In genomic region chr11:801097-801780, GRCh38 we compare ENCODE assay signal across 14 cellular contexts. TPM values are rescaled to one million over a fixed set of nuclear protein-coding genes. Genes with fewer than 3 reads are reported as not detected.
DNase-seq lines count a peak whose midpoint lies in the region; ATAC-seq, FAIRE-seq and TF ChIP-seq lines count a peak whose summit lies in the region.
"Had no signal": no experiment of that assay in that cellular context is flagged by ENCODE, and none has a peak within 500 bp of the region (broad histone marks: within the 10 kb centered on the region; RNA-seq: fewer than 3 reads in every experiment).

No MANE protein-coding gene starts in this region.

- DNase-seq in HepG2 (ENCODE audit: low spot score) = no peak
- DNase-seq in right lobe of liver = no peak
- DNase-seq in stimulated activated naive B cell treated with anti-CD40 and anti-IgM and Interleukin-4, amounts not matched to agents 10 μg/mL and 1 μg/mL and 100 μg/mL, for 72 hours = no peak
- DNase-seq: AML-193, Caco-2, DMS53, Karpas-422, MM.1S, NCI-H1105 treated with DMSO at 0.1 percent for 48 hours, NCI-H187, NCI-H446 treated with DMSO at 0.1 percent for 48 hours, NCI-H774 had no signal

- H4K20me1 ChIP-seq in HepG2 (ENCODE audit: insufficient read depth, low read length) = no peaks in the 10 kb centered on the region

- ATAC-seq in HepG2 (no peak), right lobe of liver (no peak), HG02884 (IDR thresholded peaks at IDR 0.05; ENCODE audit: unreplicated experiment) (no peak)
- no peak for ATAC-seq in stimulated activated naive B cell treated with anti-CD40 and anti-IgM and Interleukin-4, amounts not matched to agents 10 μg/mL and 1 μg/mL and 100 μg/mL, for 72 hours (replicated peaks)

- TF ChIP-seq RAD21 in HepG2 (CRISPR knock-in tag; IDR thresholded peaks at IDR 0.05) = no peak

- H3K36me3 ChIP-seq in HepG2 (replicated peaks in 1 of 2; ENCODE audit: control insufficient read depth in 1 of 2, insufficient read depth in 2 of 2, low read length in 2 of 2) (peaks cover 7 to 8% of the 10 kb centered on the region in 2 experiments; a peak in 3 of 5 replicates), right lobe of liver (no peaks in the 10 kb centered on the region)

- no peak overlapping the region for H3K9ac ChIP-seq in HepG2 (ENCODE audit: insufficient read depth, low read depth, low read length)

- H3K4me1 ChIP-seq in HepG2 (ENCODE audit: insufficient read depth, low read length) = peaks cover 24% of the 10 kb centered on the region
- H3K4me1 ChIP-seq in right lobe of liver = peaks cover 0 to 35% (median 15%) of the 10 kb centered on the region in 4 donors

- CTCF ChIA-PET in HepG2 (lab: Yijun Ruan, JAX; ENCODE audit: low intra/inter-chr PET ratio, low total read pairs) = no interaction called here

- TF ChIP-seq POLR2A in HepG2 (IDR thresholded peaks at IDR 0.05; ENCODE audit: insufficient read depth in 1 of 2, low read depth in 2 of 2, low read length in 2 of 2) (no peak), right lobe of liver (IDR thresholded peaks at IDR 0.05) (no peak)

- peaks cover 4 to 14% of the 10 kb centered on the region in 2 donors for H3K36me3 Mint-ChIP-seq in stimulated activated naive B cell treated with anti-CD40 and anti-IgM and Interleukin-4, amounts not matched to agents 10 μg/mL and 1 μg/mL and 100 μg/mL, for 72 hours

- H3K27ac Mint-ChIP-seq in stimulated activated naive B cell treated with anti-CD40 and anti-IgM and Interleukin-4, amounts not matched to agents 10 μg/mL and 1 μg/mL and 100 μg/mL, for 72 hours = no peak overlapping the region

- no peak overlapping the region for H3K4me2 ChIP-seq in HepG2 (ENCODE audit: low read depth, low read length)

- TF ChIP-seq CTCF in HepG2 (CRISPR knock-in tag; IDR thresholded peaks at IDR 0.05) (no peak), right lobe of liver (IDR thresholded peaks at IDR 0.05) (no peak)

- peaks cover 13 to 27% of the 10 kb centered on the region in 2 donors for H3K4me1 Mint-ChIP-seq in stimulated activated naive B cell treated with anti-CD40 and anti-IgM and Interleukin-4, amounts not matched to agents 10 μg/mL and 1 μg/mL and 100 μg/mL, for 72 hours

- H3K9me3 Mint-ChIP-seq in stimulated activated naive B cell treated with anti-CD40 and anti-IgM and Interleukin-4, amounts not matched to agents 10 μg/mL and 1 μg/mL and 100 μg/mL, for 72 hours = no peaks in the 10 kb centered on the region

- peak overlapping the region; percentile 32 to 38 for H3K4me3 Mint-ChIP-seq in stimulated activated naive B cell treated with anti-CD40 and anti-IgM and Interleukin-4, amounts not matched to agents 10 μg/mL and 1 μg/mL and 100 μg/mL, for 72 hours

- H3K4me3 ChIP-seq in HepG2 (replicated peaks in 1 of 3; ENCODE audit: insufficient read depth in 1 of 3, low read depth in 2 of 3, low read length in 3 of 3) (no peak overlapping the region), right lobe of liver (no peak overlapping the region)

- H3K27ac ChIP-seq in HepG2 (ENCODE audit: extremely low read length, insufficient read depth, low read length) (no peak overlapping the region), right lobe of liver (no peak overlapping the region)

- no peaks in the 10 kb centered on the region for H3K9me3 ChIP-seq in HepG2 (ENCODE audit: low read length)
- no peaks in the 10 kb centered on the region for H3K9me3 ChIP-seq in right lobe of liver
- H3K9me3 ChIP-seq: Caco-2 had no signal

- POLR2A ChIA-PET in HepG2 (lab: Yijun Ruan, JAX) = no interaction called here

- no peak for FAIRE-seq in HepG2 (lab: Jason Lieb, UNC)

- peaks cover 18% of the 10 kb centered on the region for H3K79me2 ChIP-seq in HepG2 (ENCODE audit: insufficient read depth, low read length)

- no peaks in the 10 kb centered on the region for H3K27me3 Mint-ChIP-seq in stimulated activated naive B cell treated with anti-CD40 and anti-IgM and Interleukin-4, amounts not matched to agents 10 μg/mL and 1 μg/mL and 100 μg/mL, for 72 hours

- WGBS in HepG2 (ENCODE audit: low lambda C conversion rate) = 92% methylated on average over 9 of the region's 20 CpGs
- 84% methylated on average over 13 of the region's 20 CpGs for WGBS in right lobe of liver (ENCODE audit: insufficient coverage, low coverage, low lambda C conversion rate, missing lambda C conversion rate)

- TF ChIP-seq EP300 in HepG2 (IDR thresholded peaks at IDR 0.05; ENCODE audit: low read depth in 2 of 2, low read length in 2 of 2) (no peak), HepG2 (CRISPR knock-in tag; IDR thresholded peaks at IDR 0.05; ENCODE audit: borderline replicate concordance) (no peak)

- no peak overlapping the region for H2AFZ ChIP-seq in HepG2 (ENCODE audit: low read length)

- intact Hi-C loops in HepG2 (cut with micrococcal nuclease; ENCODE audit: unreplicated experiment) = no loop called here
- intact Hi-C loops in right lobe of liver (cut with DNase I) = no loop called here

- no TSS peak for BruUV-seq in HepG2 (replicated peaks; lab: Mats Ljungman, UMichigan)

- in situ Hi-C loops in HepG2 (cut with HindIII; ENCODE audit: extremely low pct_ligation_motif_present, low pct_unique_long_range_greater_than_20kb) = no loop called here

- H3K27me3 ChIP-seq in HepG2 (ENCODE audit: control insufficient read depth in 1 of 2, insufficient read depth in 2 of 2, low read length in 2 of 2) = no peaks in the 10 kb centered on the region; a peak in 1 of 5 replicates
- no peaks in the 10 kb centered on the region for H3K27me3 ChIP-seq in right lobe of liver

RNA-seq across cellular contexts. Expression of gene SLC25A22, which starts 3.2 kb away (rescaled TPM):
- total RNA-seq in HepG2 (2016; rRNA removed; fragmentation: Illumina TruSeq; extraction: Trizol) (8.0 and 12.4 TPM in 2 replicates), right lobe of liver (10 to 100 TPM; 20.6 to 40.2 (median 29.9) TPM)
- 4.2 and 5.7 TPM in 2 replicates for total RNA-seq in HepG2 (2016; cell fraction: cytosol; rRNA removed; fragmentation: Illumina TruSeq; extraction: Trizol; ENCODE audit: low read depth)
- 8.0 and 11.4 TPM in 2 replicates for total RNA-seq in HepG2 (2016; cell fraction: insoluble cytoplasmic fraction; rRNA removed; fragmentation: Illumina TruSeq; extraction: Trizol)
- 8.3 and 9.2 TPM in 2 replicates for total RNA-seq in HepG2 (2016; cell fraction: membrane; rRNA removed; fragmentation: Illumina TruSeq; extraction: Trizol)
- 7.7 and 9.2 TPM in 2 replicates for total RNA-seq in HepG2 (2016; cell fraction: nucleus; rRNA removed; fragmentation: Illumina TruSeq; extraction: Trizol)
- polyA plus RNA-seq in HepG2 (2011; rRNA removed) = 19.2 and 20.5 TPM in 2 replicates
- 5.9 and 7.9 TPM in 2 replicates for polyA plus RNA-seq in HepG2 (2011; cell fraction: cytosol; rRNA removed)
- polyA plus RNA-seq in HepG2 (2011; cell fraction: nucleus; rRNA removed) = 50.3 and 61.9 TPM in 2 replicates
- 7.5 and 11.4 TPM in 2 replicates for polyA plus RNA-seq in HepG2 (2012)
- polyA plus RNA-seq in HepG2 (2016; cell fraction: cytosol; fragmentation: Illumina TruSeq; extraction: Trizol; ENCODE audit: low read depth) = 2.6 and 3.7 TPM in 2 replicates
- polyA plus RNA-seq in HepG2 (2016; cell fraction: insoluble cytoplasmic fraction; fragmentation: Illumina TruSeq; extraction: Trizol; ENCODE audit: low read depth) = 13.5 and 14.7 TPM in 2 replicates
- polyA plus RNA-seq in HepG2 (2016; cell fraction: membrane; fragmentation: Illumina TruSeq; extraction: Trizol; ENCODE audit: low read depth) = 8.3 and 8.7 TPM in 2 replicates
- 25.5 and 28.7 TPM in 2 replicates for polyA plus RNA-seq in HepG2 (2016; cell fraction: nucleus; fragmentation: Illumina TruSeq; extraction: Trizol; ENCODE audit: insufficient read depth, low read depth)
- polyA minus RNA-seq in HepG2 (2011; rRNA and poly(A)+ RNA removed; ENCODE audit: low replicate concordance) = 19.4 and 40.7 TPM in 2 replicates
- 8.5 and 14.7 TPM in 2 replicates for polyA minus RNA-seq in HepG2 (2011; cell fraction: cytosol; rRNA and poly(A)+ RNA removed)
- 14.9 and 16.0 TPM in 2 replicates for polyA minus RNA-seq in HepG2 (2011; cell fraction: nucleus; rRNA and poly(A)+ RNA removed)

RNA-seq across cellular contexts. Expression of gene PIDD1, which starts 3.8 kb away (rescaled TPM):
- total RNA-seq in HepG2 (2016; rRNA removed; fragmentation: Illumina TruSeq; extraction: Trizol) (7.9 and 16.0 TPM in 2 replicates), right lobe of liver (10 to 100 TPM in 2 of 6 experiments, 1 to 10 TPM in 4; 6.5 to 11.8 (median 9.8) TPM)
- total RNA-seq in HepG2 (2016; cell fraction: cytosol; rRNA removed; fragmentation: Illumina TruSeq; extraction: Trizol; ENCODE audit: low read depth) = 3.5 and 4.1 TPM in 2 replicates
- 8.8 and 17.2 TPM in 2 replicates for total RNA-seq in HepG2 (2016; cell fraction: insoluble cytoplasmic fraction; rRNA removed; fragmentation: Illumina TruSeq; extraction: Trizol)
- 7.4 and 7.9 TPM in 2 replicates for total RNA-seq in HepG2 (2016; cell fraction: membrane; rRNA removed; fragmentation: Illumina TruSeq; extraction: Trizol)
- total RNA-seq in HepG2 (2016; cell fraction: nucleus; rRNA removed; fragmentation: Illumina TruSeq; extraction: Trizol) = 17.2 and 22.2 TPM in 2 replicates
- polyA plus RNA-seq in HepG2 (2011; rRNA removed) = 14.3 and 17.7 TPM in 2 replicates
- polyA plus RNA-seq in HepG2 (2011; cell fraction: cytosol; rRNA removed) = 5.0 and 12.7 TPM in 2 replicates
- polyA plus RNA-seq in HepG2 (2011; cell fraction: nucleus; rRNA removed) = 234 and 353 TPM in 2 replicates
- polyA plus RNA-seq in HepG2 (2012) = 6.8 and 9.8 TPM in 2 replicates
- 3.7 and 3.9 TPM in 2 replicates for polyA plus RNA-seq in HepG2 (2016; cell fraction: cytosol; fragmentation: Illumina TruSeq; extraction: Trizol; ENCODE audit: low read depth)
- polyA plus RNA-seq in HepG2 (2016; cell fraction: insoluble cytoplasmic fraction; fragmentation: Illumina TruSeq; extraction: Trizol; ENCODE audit: low read depth) = 12.6 and 15.2 TPM in 2 replicates
- polyA plus RNA-seq in HepG2 (2016; cell fraction: membrane; fragmentation: Illumina TruSeq; extraction: Trizol; ENCODE audit: low read depth) = 7.8 and 9.8 TPM in 2 replicates
- polyA plus RNA-seq in HepG2 (2016; cell fraction: nucleus; fragmentation: Illumina TruSeq; extraction: Trizol; ENCODE audit: insufficient read depth, low read depth) = 93.2 and 101 TPM in 2 replicates
- polyA minus RNA-seq in HepG2 (2011; rRNA and poly(A)+ RNA removed; ENCODE audit: low replicate concordance) = 2.9 and 14.9 TPM in 2 replicates
- 3.4 and 7.0 TPM in 2 replicates for polyA minus RNA-seq in HepG2 (2011; cell fraction: cytosol; rRNA and poly(A)+ RNA removed)
- 19.3 TPM in 2 replicates for polyA minus RNA-seq in HepG2 (2011; cell fraction: nucleus; rRNA and poly(A)+ RNA removed)

RNA-seq across cellular contexts. Expression of gene RPLP2, which starts 8.5 kb away (rescaled TPM):
- total RNA-seq in HepG2 (2016; rRNA removed; fragmentation: Illumina TruSeq; extraction: Trizol) = 2,049 and 2,106 TPM in 2 replicates
- 3,126 and 3,282 TPM in 2 replicates for total RNA-seq in HepG2 (2016; cell fraction: cytosol; rRNA removed; fragmentation: Illumina TruSeq; extraction: Trizol; ENCODE audit: low read depth)
- 1,870 and 2,048 TPM in 2 replicates for total RNA-seq in HepG2 (2016; cell fraction: insoluble cytoplasmic fraction; rRNA removed; fragmentation: Illumina TruSeq; extraction: Trizol)
- total RNA-seq in HepG2 (2016; cell fraction: membrane; rRNA removed; fragmentation: Illumina TruSeq; extraction: Trizol) = 3,967 and 4,265 TPM in 2 replicates
- 735 and 852 TPM in 2 replicates for total RNA-seq in HepG2 (2016; cell fraction: nucleus; rRNA removed; fragmentation: Illumina TruSeq; extraction: Trizol)
- 895 and 978 TPM in 2 replicates for polyA plus RNA-seq in HepG2 (2011; rRNA removed)
- polyA plus RNA-seq in HepG2 (2011; cell fraction: cytosol; rRNA removed) = 1,028 and 2,692 TPM in 2 replicates
- polyA plus RNA-seq in HepG2 (2011; cell fraction: nucleus; rRNA removed) = 723 and 858 TPM in 2 replicates
- 1,506 and 2,284 TPM in 2 replicates for polyA plus RNA-seq in HepG2 (2012)
- 3,287 and 3,430 TPM in 2 replicates for polyA plus RNA-seq in HepG2 (2016; cell fraction: cytosol; fragmentation: Illumina TruSeq; extraction: Trizol; ENCODE audit: low read depth)
- 1,412 and 1,584 TPM in 2 replicates for polyA plus RNA-seq in HepG2 (2016; cell fraction: insoluble cytoplasmic fraction; fragmentation: Illumina TruSeq; extraction: Trizol; ENCODE audit: low read depth)
- 3,687 and 3,698 TPM in 2 replicates for polyA plus RNA-seq in HepG2 (2016; cell fraction: membrane; fragmentation: Illumina TruSeq; extraction: Trizol; ENCODE audit: low read depth)
- 1,014 and 1,045 TPM in 2 replicates for polyA plus RNA-seq in HepG2 (2016; cell fraction: nucleus; fragmentation: Illumina TruSeq; extraction: Trizol; ENCODE audit: insufficient read depth, low read depth)
- polyA minus RNA-seq in HepG2 (2011; rRNA and poly(A)+ RNA removed; ENCODE audit: low replicate concordance) = 472 and 1,216 TPM in 2 replicates
- polyA minus RNA-seq in HepG2 (2011; cell fraction: cytosol; rRNA and poly(A)+ RNA removed) = 793 and 848 TPM in 2 replicates
- polyA minus RNA-seq in HepG2 (2011; cell fraction: nucleus; rRNA and poly(A)+ RNA removed) = 188 and 248 TPM in 2 replicates
- 100 to 1,000 TPM; 212 to 574 (median 457) TPM for total RNA-seq in right lobe of liver

RNA-seq across cellular contexts. Expression of gene CEND1, which starts 11.3 kb away (rescaled TPM):
- not detected in 2 replicates for total RNA-seq in HepG2 (2016; rRNA removed; fragmentation: Illumina TruSeq; extraction: Trizol)
- total RNA-seq in HepG2 (2016; cell fraction: cytosol; rRNA removed; fragmentation: Illumina TruSeq; extraction: Trizol; ENCODE audit: low read depth) = not detected in 2 replicates
- total RNA-seq in HepG2 (2016; cell fraction: insoluble cytoplasmic fraction; rRNA removed; fragmentation: Illumina TruSeq; extraction: Trizol) = not detected in 2 replicates
- not detected in 2 replicates for total RNA-seq in HepG2 (2016; cell fraction: membrane; rRNA removed; fragmentation: Illumina TruSeq; extraction: Trizol)
- total RNA-seq in HepG2 (2016; cell fraction: nucleus; rRNA removed; fragmentation: Illumina TruSeq; extraction: Trizol) = not detected in 2 replicates
- polyA plus RNA-seq in HepG2 (2011; rRNA removed) = not detected in 2 replicates
- not detected in 2 replicates for polyA plus RNA-seq in HepG2 (2011; cell fraction: cytosol; rRNA removed)
- polyA plus RNA-seq in HepG2 (2011; cell fraction: nucleus; rRNA removed) = 0.07 TPM in 1 of 2 replicates, not detected in the other
- polyA plus RNA-seq in HepG2 (2012) = 0.11 TPM in 1 of 2 replicates, not detected in the other
- polyA plus RNA-seq in HepG2 (2016; cell fraction: cytosol; fragmentation: Illumina TruSeq; extraction: Trizol; ENCODE audit: low read depth) = not detected in 2 replicates
- polyA plus RNA-seq in HepG2 (2016; cell fraction: insoluble cytoplasmic fraction; fragmentation: Illumina TruSeq; extraction: Trizol; ENCODE audit: low read depth) = not detected in 2 replicates
- polyA plus RNA-seq in HepG2 (2016; cell fraction: membrane; fragmentation: Illumina TruSeq; extraction: Trizol; ENCODE audit: low read depth) = not detected in 2 replicates
- not detected in 2 replicates for polyA plus RNA-seq in HepG2 (2016; cell fraction: nucleus; fragmentation: Illumina TruSeq; extraction: Trizol; ENCODE audit: insufficient read depth, low read depth)
- not detected in 2 replicates for polyA minus RNA-seq in HepG2 (2011; rRNA and poly(A)+ RNA removed; ENCODE audit: low replicate concordance)
- polyA minus RNA-seq in HepG2 (2011; cell fraction: cytosol; rRNA and poly(A)+ RNA removed) = not detected in 2 replicates
- polyA minus RNA-seq in HepG2 (2011; cell fraction: nucleus; rRNA and poly(A)+ RNA removed) = not detected in 2 replicates
- total RNA-seq in right lobe of liver = not detected
- total RNA-seq: Caco-2, H4 had no signal

RNA-seq across cellular contexts. Expression of gene PNPLA2, which starts 17.5 kb away (rescaled TPM):
- total RNA-seq in HepG2 (2016; rRNA removed; fragmentation: Illumina TruSeq; extraction: Trizol) = 4.8 and 10.5 TPM in 2 replicates
- total RNA-seq in HepG2 (2016; cell fraction: cytosol; rRNA removed; fragmentation: Illumina TruSeq; extraction: Trizol; ENCODE audit: low read depth) = 3.8 and 4.1 TPM in 2 replicates
- total RNA-seq in HepG2 (2016; cell fraction: insoluble cytoplasmic fraction; rRNA removed; fragmentation: Illumina TruSeq; extraction: Trizol) = 4.0 and 11.4 TPM in 2 replicates
- 4.4 and 5.4 TPM in 2 replicates for total RNA-seq in HepG2 (2016; cell fraction: membrane; rRNA removed; fragmentation: Illumina TruSeq; extraction: Trizol)
- 17.2 and 23.5 TPM in 2 replicates for total RNA-seq in HepG2 (2016; cell fraction: nucleus; rRNA removed; fragmentation: Illumina TruSeq; extraction: Trizol)
- polyA plus RNA-seq in HepG2 (2011; rRNA removed) = 43.2 and 58.1 TPM in 2 replicates
- 7.3 and 12.8 TPM in 2 replicates for polyA plus RNA-seq in HepG2 (2011; cell fraction: cytosol; rRNA removed)
- polyA plus RNA-seq in HepG2 (2011; cell fraction: nucleus; rRNA removed) = 830 and 954 TPM in 2 replicates
- polyA plus RNA-seq in HepG2 (2012) = 70.1 and 82.8 TPM in 2 replicates
- polyA plus RNA-seq in HepG2 (2016; cell fraction: cytosol; fragmentation: Illumina TruSeq; extraction: Trizol; ENCODE audit: low read depth) = 4.8 and 6.6 TPM in 2 replicates
- 14.6 and 20.2 TPM in 2 replicates for polyA plus RNA-seq in HepG2 (2016; cell fraction: insoluble cytoplasmic fraction; fragmentation: Illumina TruSeq; extraction: Trizol; ENCODE audit: low read depth)
- 7.5 and 10.2 TPM in 2 replicates for polyA plus RNA-seq in HepG2 (2016; cell fraction: membrane; fragmentation: Illumina TruSeq; extraction: Trizol; ENCODE audit: low read depth)
- polyA plus RNA-seq in HepG2 (2016; cell fraction: nucleus; fragmentation: Illumina TruSeq; extraction: Trizol; ENCODE audit: insufficient read depth, low read depth) = 77.9 and 79.1 TPM in 2 replicates
- 60.4 and 150 TPM in 2 replicates for polyA minus RNA-seq in HepG2 (2011; rRNA and poly(A)+ RNA removed; ENCODE audit: low replicate concordance)
- 24.0 and 31.5 TPM in 2 replicates for polyA minus RNA-seq in HepG2 (2011; cell fraction: cytosol; rRNA and poly(A)+ RNA removed)
- 135 and 151 TPM in 2 replicates for polyA minus RNA-seq in HepG2 (2011; cell fraction: nucleus; rRNA and poly(A)+ RNA removed)
- total RNA-seq in right lobe of liver = 10 to 100 TPM; 33.2 to 97.1 (median 69.6) TPM
